Comparison of ENCODE assay signal across 8 cellular contexts in genomic region chr6:23446394-23447001, GRCh38.
DNase-seq lines count a peak whose midpoint lies in the region; ATAC-seq and TF ChIP-seq lines count a peak whose summit lies in the region.

No MANE protein-coding gene starts in this region.

- no peak overlapping the region for H2BK15ac ChIP-seq in H9 (ENCODE audit: low read depth, low read length)

- no peaks in the 10 kb centered on the region for H3K27me3 ChIP-seq in H9 (ENCODE audit: insufficient read depth, low read length)
- no peaks in the 10 kb centered on the region for H3K27me3 ChIP-seq in endocrine pancreas (ENCODE audit: control insufficient read depth, insufficient read depth, low read length)

- H3K4me2 ChIP-seq in H9 (ENCODE audit: insufficient read depth, insufficient read length, low read length) = no peak overlapping the region

- peaks cover 9 to 14% of the 10 kb centered on the region in 2 experiments for H3K4me1 Mint-ChIP-seq in H9

- H3K27ac ChIP-seq in H9 (ENCODE audit: insufficient read length, low read depth, low read length) = no peak overlapping the region

- H3K14ac ChIP-seq in H9 (ENCODE audit: insufficient read depth, low read length) = no peak overlapping the region

- no peak overlapping the region for H2BK20ac ChIP-seq in H9 (ENCODE audit: low read depth, low read length, poor library complexity, severe bottlenecking)

- H4K20me1 ChIP-seq in H9 (ENCODE audit: control insufficient read depth, insufficient read depth, insufficient read length) = no peaks in the 10 kb centered on the region

- H3K9ac ChIP-seq in H9 (ENCODE audit: extremely low read depth, insufficient read length, low read length) (no peak overlapping the region), endocrine pancreas (ENCODE audit: control insufficient read depth, insufficient read depth, low read length) (no peak overlapping the region)

- H3K27ac Mint-ChIP-seq in H9 = no peak overlapping the region

- H2BK5ac ChIP-seq in H9 (ENCODE audit: insufficient read length, low read length) = no peak overlapping the region

- H3K4me1 ChIP-seq in H9 (ENCODE audit: insufficient read depth, low read length) (no peaks in the 10 kb centered on the region), endocrine pancreas (ENCODE audit: control insufficient read depth, insufficient read depth, low read length) (no peaks in the 10 kb centered on the region)

- WGBS in H9 (ENCODE audit: extremely low coverage, insufficient read length, low lambda C conversion rate) = no CpG with 5 or more reads among the region's 5 CpGs

- H3K79me1 ChIP-seq in H9 (ENCODE audit: insufficient read depth, low read depth, low read length, poor library complexity, severe bottlenecking) = no peaks in the 10 kb centered on the region

- no peak overlapping the region for H2BK12ac ChIP-seq in H9 (ENCODE audit: insufficient read length, low read depth, low read length)

- no peaks in the 10 kb centered on the region for H3K27me3 Mint-ChIP-seq in H9 (ENCODE audit: low read depth)

- no peak overlapping the region for H3K4me3 Mint-ChIP-seq in H9

- peak; percentile 67 for TF ChIP-seq CTCF in H9 (conservative IDR thresholded peaks at IDR 0.05)

- no peak overlapping the region for H3K56ac ChIP-seq in H9 (ENCODE audit: insufficient read length, low read depth, low read length)

- H3K4me3 ChIP-seq in endocrine pancreas (ENCODE audit: control insufficient read depth, insufficient read depth, low read length) = peak overlapping the region; percentile 75

- H3T11ph ChIP-seq in H9 (ENCODE audit: low read length) = no peak overlapping the region

- no peak overlapping the region for H3K18ac ChIP-seq in H9 (ENCODE audit: insufficient read length, low read depth, low read length)

- H2AK5ac ChIP-seq in H9 (ENCODE audit: insufficient read length, low read length) = no peak overlapping the region

- H2BK120ac ChIP-seq in H9 (ENCODE audit: low read depth, low read length, poor library complexity, severe bottlenecking) = no peak overlapping the region

- no peaks in the 10 kb centered on the region for H3K36me3 Mint-ChIP-seq in H9 (ENCODE audit: insufficient read depth in 1 of 3, low read depth in 3 of 3)

- H3K23me2 ChIP-seq in H9 (ENCODE audit: insufficient read length, low read depth, low read length, poor library complexity, severe bottlenecking) = no peaks in the 10 kb centered on the region

- H3K79me2 ChIP-seq in H9 (ENCODE audit: insufficient read depth, low read length) = no peaks in the 10 kb centered on the region

- ATAC-seq in HG03095 (IDR thresholded peaks at IDR 0.05; ENCODE audit: unreplicated experiment) (no peak), HG02973 (IDR thresholded peaks at IDR 0.05; ENCODE audit: unreplicated experiment) (no peak)

- no peak overlapping the region for H4K91ac ChIP-seq in H9 (ENCODE audit: insufficient read length, low read depth, low read length)

- H3K4ac ChIP-seq in H9 (ENCODE audit: low read depth, low read length) = no peak overlapping the region

- H3K23ac ChIP-seq in H9 (ENCODE audit: insufficient read length, low read depth, low read length) = no peak overlapping the region

- no peak overlapping the region for H2AFZ ChIP-seq in H9 (ENCODE audit: low read length)

- no peaks in the 10 kb centered on the region for H3K36me3 ChIP-seq in endocrine pancreas (ENCODE audit: control insufficient read depth, insufficient read depth, low read length)

- intact Hi-C loops in posterior vena cava (cut with DNase I) = no loop called here

- H3K9me3 ChIP-seq in H9 (ENCODE audit: control insufficient read depth, low read depth, low read length) (no peaks in the 10 kb centered on the region), endocrine pancreas (ENCODE audit: control insufficient read depth, low read length) (no peaks in the 10 kb centered on the region)

- H4K5ac ChIP-seq in H9 (ENCODE audit: insufficient read length, low read depth, low read length) = no peak overlapping the region

- no peaks in the 10 kb centered on the region; a peak in 1 of 5 replicates for H3K9me3 Mint-ChIP-seq in H9

- no peak overlapping the region for H4K8ac ChIP-seq in H9 (replicated peaks; ENCODE audit: insufficient read length, low read depth, low read length)

- DNase-seq in H9 = no peak
- DNase-seq in NCI-H526 (lab: John Stamatoyannopoulos, UW) = peak; percentile 59 to 84
- DNase-seq in middle frontal gyrus (ENCODE audit: extremely low spot score, low spot score) = peak; percentile 41
- DNase-seq in posterior vena cava (ENCODE audit: low spot score) = no peak
- DNase-seq in stimulated activated CD4-positive, alpha-beta T cell treated with anti-CD3 and anti-CD28 coated beads, Interleukin-2, amount 100 ng/mL, for 48 hours = no peak

Comparison
In these comparisons a context has a peak if more than half of its experiments do, and no peak if none do; other contexts are left out.
1. DNase-seq: peak in NCI-H526 (2 of 2) and middle frontal gyrus (single experiment); none in H9 (single experiment), posterior vena cava (single experiment) and stimulated activated CD4-positive, alpha-beta T cell treated with anti-CD3 and anti-CD28 coated beads, Interleukin-2, amount 100 ng/mL, for 48 hours (0 of 2).